9 cellular contexts compared by ENCODE assay signal in the genomic region with DNA sequence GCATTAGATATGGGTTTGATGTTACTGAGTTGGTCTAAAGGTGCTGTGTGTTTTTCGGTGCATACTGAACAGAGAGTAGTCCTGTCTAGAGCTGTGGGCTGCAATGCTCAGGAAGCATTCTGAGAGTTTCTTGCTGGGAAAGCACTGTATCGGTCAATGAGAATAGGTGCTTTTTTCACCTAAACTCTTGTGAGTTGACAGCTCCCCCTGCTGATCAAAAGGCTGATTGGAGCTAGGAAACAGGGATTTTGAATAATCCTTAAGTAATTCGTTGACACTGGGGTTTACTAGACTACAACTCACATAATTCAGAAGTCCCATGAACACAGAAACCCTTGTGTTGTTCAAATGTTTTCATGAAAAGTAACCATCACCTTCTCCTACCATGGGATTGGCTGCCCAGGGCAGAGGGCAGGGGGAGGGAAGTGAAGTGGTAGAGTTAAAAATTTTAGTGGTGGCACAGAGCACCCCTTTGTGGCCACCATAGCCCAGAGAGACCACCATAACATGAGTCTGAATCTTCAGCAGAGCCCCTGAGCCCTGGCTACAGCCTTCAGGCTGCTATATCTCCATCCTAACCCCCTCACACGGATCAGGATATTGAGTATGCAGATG. TPM values are rescaled to one million over a fixed set of nuclear protein-coding genes. Genes with fewer than 3 reads are reported as not detected.
DNase-seq lines count a peak whose midpoint lies in the region; ATAC-seq and TF ChIP-seq lines count a peak whose summit lies in the region.
"Had no signal": no experiment of that assay in that cellular context is flagged by ENCODE, and none has a peak within 500 bp of the region (broad histone marks: within the 10 kb centered on the region; RNA-seq: fewer than 3 reads in every experiment).

No MANE protein-coding gene starts in this region.

- whole genome bisulfite sequencing in aorta, 2 donors = 21 to 31% methylated on average over 4 of the region's 4 CpGs

- H3K4me1 ChIP-seq in aorta (ENCODE audit: control insufficient read depth in 1 of 2, insufficient read depth in 2 of 2, low read length in 2 of 2) = no peaks in the 10 kb centered on the region

- no peaks in the 10 kb centered on the region for H3K9me3 Mint-ChIP-seq in endothelial cell (ENCODE audit: unreplicated experiment)

- intact Hi-C loops in aorta (cut with DNase I) = loop anchor here (5.0 to 10.0 kb wide), 4 partner anchors 265 to 797 kb away; partner anchors contain the start of gene MAPKAPK3 (in 2 of the 2)

- no peak overlapping the region for H3K4me3 Mint-ChIP-seq in endothelial cell (ENCODE audit: unreplicated experiment)

- H3K27ac Mint-ChIP-seq in endothelial cell (ENCODE audit: unreplicated experiment) = no peak overlapping the region

- TF ChIP-seq CTCF in endothelial cell (IDR thresholded peaks at IDR 0.05; ENCODE audit: unreplicated experiment) = peak; percentile 69

- H3K9me3 ChIP-seq in aorta (ENCODE audit: control insufficient read depth, low read length) = no peaks in the 10 kb centered on the region

- H3K27me3 ChIP-seq in aorta (ENCODE audit: control insufficient read depth in 1 of 2, insufficient read depth in 2 of 2, low read length in 1 of 2) = no peaks in the 10 kb centered on the region

- no peak overlapping the region for H3K4me3 ChIP-seq in aorta (ENCODE audit: low read length in 2 of 2)

- H3K4me1 Mint-ChIP-seq in endothelial cell (ENCODE audit: unreplicated experiment) = no peaks in the 10 kb centered on the region

- DNase-seq in activated gamma-delta T cell treated with Interleukin-2 at 50 U/mL for 16 hours (peak; percentile 44), activated gamma-delta T cell (lab: John Stamatoyannopoulos, UW) (no peak), NAMALWA (ENCODE audit: low spot score) (peak; percentile 53), endothelial cell (ENCODE audit: low spot score) (peak; percentile 68), midbrain (lab: John Stamatoyannopoulos, UW) (peak; percentile 62), aorta (peak; percentile 56 to 64)
- DNase-seq in activated CD4-positive, alpha-beta T cell treated with anti-CD3 and anti-CD28 coated beads for 48 hours = peak; percentile 69

- H3K27ac ChIP-seq in aorta (ENCODE audit: low read depth in 1 of 2, low read length in 2 of 2) = no peak overlapping the region
- H3K27ac ChIP-seq: epithelial cell of prostate had no signal

- no peaks in the 10 kb centered on the region for H3K36me3 Mint-ChIP-seq in endothelial cell (ENCODE audit: low read depth, unreplicated experiment)

- peaks cover 3% of the 10 kb centered on the region for H3K27me3 Mint-ChIP-seq in endothelial cell (ENCODE audit: unreplicated experiment)

- ATAC-seq in aorta (ENCODE audit: low FRiP score) (no peak), HG02678 (IDR thresholded peaks at IDR 0.05; ENCODE audit: unreplicated experiment) (no peak)

- H3K36me3 ChIP-seq in aorta (ENCODE audit: control insufficient read depth in 1 of 2, insufficient read depth in 2 of 2, low read length in 1 of 2) = no peaks in the 10 kb centered on the region

RNA-seq across cellular contexts. Expression of gene MANF, which starts 13.0 kb away (rescaled TPM):
- total RNA-seq in endothelial cell (ENCODE audit: unreplicated experiment) (131 TPM), aorta (100 to 1,000 TPM in 1 of 2 donors, 10 to 100 TPM in 1; 78.9 to 108 TPM)
- polyA plus RNA-seq in aorta = 10 to 100 TPM; 47.7 to 67.1 TPM

RNA-seq across cellular contexts. Expression of gene RBM15B, which starts 19.0 kb away (rescaled TPM):
- 50.7 TPM for total RNA-seq in endothelial cell (ENCODE audit: unreplicated experiment)
- 10 to 100 TPM; 22.4 to 25.4 TPM for total RNA-seq in aorta
- polyA plus RNA-seq in aorta = 1 to 10 TPM; 6.9 to 10.0 TPM
